ENCODE assay signal across 11 cellular contexts in the genomic region with DNA sequence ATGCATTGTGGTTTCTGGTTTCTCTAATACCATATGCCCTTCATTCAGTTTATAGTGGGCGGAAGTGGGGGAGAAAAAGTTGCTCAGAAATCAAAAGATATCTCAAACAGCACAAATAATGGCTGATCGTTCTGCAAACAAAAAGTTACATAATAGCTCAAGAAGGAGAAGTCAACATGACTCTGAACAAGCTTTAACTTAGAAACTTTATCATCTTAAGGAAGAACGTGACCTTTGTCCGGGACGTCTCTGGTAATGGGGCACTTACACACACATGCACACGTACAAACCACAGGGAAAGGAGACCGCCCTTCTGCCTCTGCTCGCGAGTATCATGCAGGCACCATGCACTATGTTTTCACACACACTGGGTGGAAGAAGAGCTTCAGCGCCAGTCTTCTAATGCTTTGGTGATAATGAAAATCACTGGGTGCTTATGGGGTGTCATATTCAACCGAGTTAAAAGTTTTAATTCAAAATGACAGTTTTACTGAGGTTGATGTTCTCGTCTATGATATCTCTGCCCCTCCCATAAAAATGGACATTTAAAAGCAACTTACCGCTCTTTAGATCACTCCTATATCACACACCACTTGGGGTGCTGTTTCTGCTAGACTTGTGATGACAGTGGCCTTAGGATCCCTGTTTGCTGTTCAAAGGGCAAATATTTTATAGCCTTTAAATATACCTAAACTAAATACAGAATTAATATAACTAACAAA. TPM values are rescaled to one million over a fixed set of nuclear protein-coding genes. Genes with fewer than 3 reads are reported as not detected.
DNase-seq lines count a peak whose midpoint lies in the region; ATAC-seq, FAIRE-seq and TF ChIP-seq lines count a peak whose summit lies in the region.
"Had no signal": no experiment of that assay in that cellular context is flagged by ENCODE, and none has a peak within 500 bp of the region (broad histone marks: within the 10 kb centered on the region; RNA-seq: fewer than 3 reads in every experiment).

No MANE protein-coding gene starts in this region.

- H3K27ac ChIP-seq in skeletal muscle tissue (ENCODE audit: low read depth, low read length) = peak overlapping the region; percentile 59
- H3K27ac ChIP-seq in kidney (ENCODE audit: low read depth in 2 of 2, low read length in 2 of 2) = no peak overlapping the region

- H3K9ac ChIP-seq in skeletal muscle tissue (ENCODE audit: low read depth in 1 of 3, low read length in 3 of 3) (no peak overlapping the region), kidney (ENCODE audit: low read length in 2 of 2) (no peak overlapping the region)

- H3K9me3 ChIP-seq in skeletal muscle tissue (ENCODE audit: control insufficient read depth in 3 of 3, low read length in 3 of 3) (no peaks in the 10 kb centered on the region), kidney (ENCODE audit: control insufficient read depth in 1 of 2, low read length in 2 of 2) (no peaks in the 10 kb centered on the region)
- H3K9me3 ChIP-seq: thoracic aorta had no signal

- no peak for ATAC-seq in GM19467 (IDR thresholded peaks at IDR 0.05; ENCODE audit: unreplicated experiment)

- no peaks in the 10 kb centered on the region for H3K27me3 ChIP-seq in skeletal muscle tissue (ENCODE audit: control insufficient read depth in 3 of 3, insufficient read depth in 3 of 3, low read length in 3 of 3)

- H3K36me3 ChIP-seq in skeletal muscle tissue (ENCODE audit: control insufficient read depth in 3 of 3, insufficient read depth in 3 of 3, low read length in 3 of 3) (peaks cover 18 to 25% (median 22%) of the 10 kb centered on the region in 3 donors), kidney (ENCODE audit: control insufficient read depth in 1 of 2, insufficient read depth in 2 of 2, low read length in 2 of 2) (peaks cover 7 to 24% of the 10 kb centered on the region in 2 donors)

- peaks cover 35 to 49% (median 47%) of the 10 kb centered on the region in 3 donors for H3K4me1 ChIP-seq in skeletal muscle tissue (ENCODE audit: control insufficient read depth in 3 of 3, insufficient read depth in 3 of 3, low read length in 3 of 3)
- H3K4me1 ChIP-seq in kidney (ENCODE audit: control insufficient read depth in 1 of 2, insufficient read depth in 1 of 2, low read depth in 1 of 2, low read length in 2 of 2) = peaks cover 9 to 10% of the 10 kb centered on the region in 2 donors

- peak; percentile 44 for DNase-seq in activated CD4-positive, alpha-beta T cell treated with anti-CD3 and anti-CD28 coated beads, Interleukin-2, amount 50 U/mL, for 1 hour
- no peak for DNase-seq in activated CD4-positive, alpha-beta T cell treated with anti-CD3 and anti-CD28 coated beads for 4 hours
- DNase-seq in SW480 (ENCODE audit: low spot score) = peak; percentile 72
- DNase-seq in fibroblast of villous mesenchyme (ENCODE audit: low read depth) = peak; percentile 93
- DNase-seq in COLO668 (lab: John Stamatoyannopoulos, UW; ENCODE audit: unreplicated experiment) = no peak
- no peak for DNase-seq in kidney
- DNase-seq: NCI-H446, nephron progenitor cell had no signal

- H3K4me3 ChIP-seq in fibroblast of villous mesenchyme (ENCODE audit: low read depth, low read length) = no peak overlapping the region
- no peak overlapping the region for H3K4me3 ChIP-seq in skeletal muscle tissue (ENCODE audit: low read length in 3 of 3)
- H3K4me3 ChIP-seq in kidney (ENCODE audit: low read length in 2 of 2) = no peak overlapping the region
- H3K4me3 ChIP-seq: thoracic aorta had no signal

- no peak for FAIRE-seq in kidney (lab: Jason Lieb, UNC)

- intact Hi-C loops in kidney (cut with DNase I) = no loop called here

- TF ChIP-seq CTCF in fibroblast of villous mesenchyme (IDR thresholded peaks at IDR 0.05; ENCODE audit: insufficient read depth, low read depth, low read length) (no peak), kidney (IDR thresholded peaks at IDR 0.05; ENCODE audit: borderline replicate concordance, extremely low read depth, insufficient read depth) (no peak)

RNA-seq across cellular contexts. Expression of a gene that starts 4.7 kb away (rescaled TPM):
- total RNA-seq in fibroblast of villous mesenchyme (108 and 122 TPM in 2 replicates), skeletal muscle tissue (134 TPM), kidney (116 TPM)
- polyA plus RNA-seq in kidney (ENCODE audit: insufficient read depth, low read depth, low replicate concordance) = 193 TPM

Comparison
In these comparisons a context has a peak if more than half of its experiments do, and no peak if none do; other contexts are left out.
1. DNase-seq: peak in activated CD4-positive, alpha-beta T cell treated with anti-CD3 and anti-CD28 coated beads, Interleukin-2, amount 50 U/mL, for 1 hour (single experiment), SW480 (single experiment) and fibroblast of villous mesenchyme (single experiment); none in activated CD4-positive, alpha-beta T cell treated with anti-CD3 and anti-CD28 coated beads for 4 hours (0 of 2), COLO668 (single experiment) and kidney (single experiment).